In the genomic region with DNA sequence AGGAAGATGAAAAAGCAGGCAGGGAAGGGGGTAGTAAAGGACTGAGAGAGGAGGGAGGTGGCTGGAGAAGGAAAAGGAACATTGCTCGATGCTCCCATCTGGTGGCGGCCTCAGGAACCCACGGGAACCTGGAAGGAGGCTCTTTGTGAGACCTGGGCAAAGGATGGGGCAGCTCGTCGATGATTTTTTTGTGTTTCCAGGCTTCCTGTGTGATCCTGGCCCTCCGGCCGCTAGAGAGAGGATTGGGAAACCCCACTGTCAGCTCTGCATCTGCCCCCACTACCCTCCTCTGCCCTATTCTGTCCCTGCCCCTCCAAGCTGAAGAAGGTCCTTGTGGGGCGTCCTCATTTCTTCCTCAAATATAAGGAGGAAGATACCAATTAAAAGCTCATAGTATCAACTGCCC, we compare ENCODE assay signal across 8 cellular contexts. TPM values are rescaled to one million over a fixed set of nuclear protein-coding genes. Genes with fewer than 3 reads are reported as not detected.
A peak's percentile ranks its signal among the peaks of the same experiment; 100 is the strongest.
DNase-seq lines count a peak whose midpoint lies in the region; ATAC-seq and TF ChIP-seq lines count a peak whose summit lies in the region.

No MANE protein-coding gene starts in this region.

- no peak overlapping the region for H3K27ac Mint-ChIP-seq in activated T-helper 1 cell treated with anti-CD3 and anti-CD28 coated beads, Interleukin-12 subunit alpha, Interleukin-12 subunit beta, Interleukin-2, Interleukin-4 antibody, amounts not matched to agents 30 ng/mL and 10 ng/mL and 1 ng/mL, durations not matched to agents 14 hours and 24 hours and 36 hours
- peak overlapping the region; percentile 73 to 88 (median 81) for H3K27ac Mint-ChIP-seq in brain

- peak; percentile 96 for TF ChIP-seq CTCF in brain (conservative IDR thresholded peaks at IDR 0.05)

- ATAC-seq in GM18867 (IDR thresholded peaks at IDR 0.05; ENCODE audit: unreplicated experiment): no peak

- H3K4me1 Mint-ChIP-seq in activated T-helper 1 cell treated with anti-CD3 and anti-CD28 coated beads, Interleukin-12 subunit alpha, Interleukin-12 subunit beta, Interleukin-2, Interleukin-4 antibody, amounts not matched to agents 30 ng/mL and 10 ng/mL and 1 ng/mL, durations not matched to agents 14 hours and 24 hours and 36 hours (ENCODE audit: low read depth): no peaks in the 10 kb centered on the region
- H3K4me1 Mint-ChIP-seq in brain: peaks cover 47% of the 10 kb centered on the region

- H3K9me3 Mint-ChIP-seq in activated T-helper 1 cell treated with anti-CD3 and anti-CD28 coated beads, Interleukin-12 subunit alpha, Interleukin-12 subunit beta, Interleukin-2, Interleukin-4 antibody, amounts not matched to agents 30 ng/mL and 10 ng/mL and 1 ng/mL, durations not matched to agents 14 hours and 24 hours and 36 hours: no peaks in the 10 kb centered on the region
- no peaks in the 10 kb centered on the region for H3K9me3 Mint-ChIP-seq in brain

- DNase-seq in activated T-helper 1 cell treated with Interleukin-2 at 50 U/mL for 16 hours (ENCODE audit: low read depth) (peak; percentile 12), NCI-H1694 (lab: John Stamatoyannopoulos, UW) (peak; percentile 83), T-helper 2 cell (peak in 3 of 5 experiments; percentile 30 to 54 (median 31)), iris pigment epithelial cell (ENCODE audit: low read depth) (peak; percentile 58)
- DNase-seq in activated T-helper 1 cell treated with anti-CD3 and anti-CD28 coated beads, Interleukin-12 subunit alpha, Interleukin-12 subunit beta, Interleukin-2, Interleukin-4 antibody, amounts not matched to agents 30 ng/mL and 10 ng/mL and 1 ng/mL, durations not matched to agents 14 hours and 24 hours and 36 hours (ENCODE audit: low spot score): no peak
- peak; percentile 30 to 44 for DNase-seq in stimulated activated CD4-positive, alpha-beta T cell treated with anti-CD3 and anti-CD28 coated beads, Interleukin-1b, Interleukin-23, amount 100 ng/mL, for 4 hours (ENCODE audit: low read depth in 2 of 2)

- no peaks in the 10 kb centered on the region for H3K27me3 Mint-ChIP-seq in activated T-helper 1 cell treated with anti-CD3 and anti-CD28 coated beads, Interleukin-12 subunit alpha, Interleukin-12 subunit beta, Interleukin-2, Interleukin-4 antibody, amounts not matched to agents 30 ng/mL and 10 ng/mL and 1 ng/mL, durations not matched to agents 14 hours and 24 hours and 36 hours (ENCODE audit: insufficient read depth)
- H3K27me3 Mint-ChIP-seq in brain: no peaks in the 10 kb centered on the region

- intact Hi-C loops in activated T-helper 1 cell treated with anti-CD3 and anti-CD28 coated beads, Interleukin-12 subunit alpha, Interleukin-12 subunit beta, Interleukin-2, Interleukin-4 antibody, amounts not matched to agents 30 ng/mL and 10 ng/mL and 1 ng/mL, durations not matched to agents 14 hours and 24 hours and 36 hours (cut with micrococcal nuclease): loop anchor here (1.0 kb wide), 3 partner anchors 25 to 295 kb away; partner anchors contain the start of gene SPATA20

- H3K36me3 Mint-ChIP-seq in activated T-helper 1 cell treated with anti-CD3 and anti-CD28 coated beads, Interleukin-12 subunit alpha, Interleukin-12 subunit beta, Interleukin-2, Interleukin-4 antibody, amounts not matched to agents 30 ng/mL and 10 ng/mL and 1 ng/mL, durations not matched to agents 14 hours and 24 hours and 36 hours (ENCODE audit: low read depth): no peaks in the 10 kb centered on the region
- H3K36me3 Mint-ChIP-seq in brain: no peaks in the 10 kb centered on the region

- no peak overlapping the region for H3K4me3 Mint-ChIP-seq in activated T-helper 1 cell treated with anti-CD3 and anti-CD28 coated beads, Interleukin-12 subunit alpha, Interleukin-12 subunit beta, Interleukin-2, Interleukin-4 antibody, amounts not matched to agents 30 ng/mL and 10 ng/mL and 1 ng/mL, durations not matched to agents 14 hours and 24 hours and 36 hours
- H3K4me3 Mint-ChIP-seq in brain: peak overlapping the region in 3 of 5 experiments; percentile 4 to 31 (median 12)

RNA-seq across cellular contexts. Expression of gene WFIKKN2, which starts 6.6 kb away (rescaled TPM):
- not detected in 2 replicates for total RNA-seq in activated T-helper 1 cell treated with anti-CD3 and anti-CD28 coated beads, Interleukin-12 subunit alpha, Interleukin-12 subunit beta, Interleukin-2, Interleukin-4 antibody, amounts not matched to agents 30 ng/mL and 10 ng/mL and 1 ng/mL, durations not matched to agents 14 hours and 24 hours and 36 hours
- polyA plus RNA-seq in brain (ENCODE audit: insufficient read depth, low read depth, low replicate concordance): 0.70 TPM

RNA-seq across cellular contexts. Expression of gene TOB1, which starts 24.2 kb away (rescaled TPM):
- total RNA-seq in activated T-helper 1 cell treated with anti-CD3 and anti-CD28 coated beads, Interleukin-12 subunit alpha, Interleukin-12 subunit beta, Interleukin-2, Interleukin-4 antibody, amounts not matched to agents 30 ng/mL and 10 ng/mL and 1 ng/mL, durations not matched to agents 14 hours and 24 hours and 36 hours: 29.6 and 35.5 TPM in 2 replicates
- polyA plus RNA-seq in brain (ENCODE audit: insufficient read depth, low read depth, low replicate concordance): 14.6 TPM
